Comparison of ENCODE assay signal across 1 cellular context in the genomic region with DNA sequence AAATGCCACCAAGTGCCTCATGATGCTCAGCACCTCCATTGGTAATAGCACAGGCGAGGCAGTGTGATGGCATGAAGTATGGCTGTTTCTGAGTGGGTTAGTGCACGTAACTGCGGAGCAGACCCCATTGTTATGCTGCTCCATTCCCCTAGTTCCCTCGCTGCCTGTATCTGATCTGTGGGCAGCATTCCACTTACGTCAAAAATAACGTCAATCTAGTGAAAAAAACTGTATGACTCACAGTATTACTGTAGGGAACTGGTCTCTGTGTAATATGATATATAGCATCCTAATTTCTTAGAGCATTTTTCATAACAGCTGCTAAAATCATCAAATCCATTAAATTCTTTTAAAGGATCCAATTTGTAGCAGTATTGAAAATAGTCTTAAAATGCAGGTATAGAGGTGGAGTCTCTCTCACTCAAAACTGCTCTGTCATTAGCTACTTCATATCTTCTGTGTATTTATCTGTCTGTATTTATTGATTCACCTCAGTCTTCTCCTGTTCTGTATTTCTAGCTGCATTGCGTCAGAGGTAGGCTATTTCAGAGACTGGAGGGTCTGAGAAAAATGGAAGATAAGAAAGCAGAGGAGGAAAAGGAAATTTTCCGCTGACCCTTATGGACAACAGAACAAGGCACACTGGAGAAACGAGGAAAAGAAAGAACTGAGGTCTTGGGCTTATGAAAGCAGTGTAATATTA.
TF ChIP-seq lines count a peak whose summit lies in the region.

No MANE protein-coding gene starts in this region.

TF ChIP-seq in GM12878, 131 proteins besides CTCF, POLR2A, EP300 and RAD21 (continued from another document):
- TF ChIP-seq, protein P1, sequence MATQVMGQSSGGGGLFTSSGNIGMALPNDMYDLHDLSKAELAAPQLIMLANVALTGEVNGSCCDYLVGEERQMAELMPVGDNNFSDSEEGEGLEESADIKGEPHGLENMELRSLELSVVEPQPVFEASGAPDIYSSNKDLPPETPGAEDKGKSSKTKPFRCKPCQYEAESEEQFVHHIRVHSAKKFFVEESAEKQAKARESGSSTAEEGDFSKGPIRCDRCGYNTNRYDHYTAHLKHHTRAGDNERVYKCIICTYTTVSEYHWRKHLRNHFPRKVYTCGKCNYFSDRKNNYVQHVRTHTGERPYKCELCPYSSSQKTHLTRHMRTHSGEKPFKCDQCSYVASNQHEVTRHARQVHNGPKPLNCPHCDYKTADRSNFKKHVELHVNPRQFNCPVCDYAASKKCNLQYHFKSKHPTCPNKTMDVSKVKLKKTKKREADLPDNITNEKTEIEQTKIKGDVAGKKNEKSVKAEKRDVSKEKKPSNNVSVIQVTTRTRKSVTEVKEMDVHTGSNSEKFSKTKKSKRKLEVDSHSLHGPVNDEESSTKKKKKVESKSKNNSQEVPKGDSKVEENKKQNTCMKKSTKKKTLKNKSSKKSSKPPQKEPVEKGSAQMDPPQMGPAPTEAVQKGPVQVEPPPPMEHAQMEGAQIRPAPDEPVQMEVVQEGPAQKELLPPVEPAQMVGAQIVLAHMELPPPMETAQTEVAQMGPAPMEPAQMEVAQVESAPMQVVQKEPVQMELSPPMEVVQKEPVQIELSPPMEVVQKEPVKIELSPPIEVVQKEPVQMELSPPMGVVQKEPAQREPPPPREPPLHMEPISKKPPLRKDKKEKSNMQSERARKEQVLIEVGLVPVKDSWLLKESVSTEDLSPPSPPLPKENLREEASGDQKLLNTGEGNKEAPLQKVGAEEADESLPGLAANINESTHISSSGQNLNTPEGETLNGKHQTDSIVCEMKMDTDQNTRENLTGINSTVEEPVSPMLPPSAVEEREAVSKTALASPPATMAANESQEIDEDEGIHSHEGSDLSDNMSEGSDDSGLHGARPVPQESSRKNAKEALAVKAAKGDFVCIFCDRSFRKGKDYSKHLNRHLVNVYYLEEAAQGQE (IDR thresholded peaks at IDR 0.05; ENCODE audit: low read depth, low read length) = no peak
- TF ChIP-seq STAT3 (IDR thresholded peaks at IDR 0.05; ENCODE audit: low read depth, low read length) (no peak), MYB (IDR thresholded peaks at IDR 0.05; ENCODE audit: borderline replicate concordance, low read depth, low read length) (no peak), SREBF2 (IDR thresholded peaks at IDR 0.05; ENCODE audit: low read length) (no peak), ETV6 (conservative IDR thresholded peaks at IDR 0.05 in 1 of 2, IDR thresholded peaks at IDR 0.05 in 1 of 2; ENCODE audit: borderline replicate concordance in 1 of 2, low read depth in 1 of 2) (no peak), RCOR1 (conservative IDR thresholded peaks at IDR 0.05; ENCODE audit: low read depth, low read length) (no peak), HDAC2 (IDR thresholded peaks at IDR 0.05) (no peak), STAT1 (conservative IDR thresholded peaks at IDR 0.05) (no peak), GATAD2B (conservative IDR thresholded peaks at IDR 0.05; ENCODE audit: low read depth) (no peak), SUZ12 (IDR thresholded peaks at IDR 0.05; ENCODE audit: unreplicated experiment) (no peak), RBBP5 (conservative IDR thresholded peaks at IDR 0.05) (no peak), SIX5 (IDR thresholded peaks at IDR 0.05; ENCODE audit: low read depth, low read length, severe bottlenecking) (no peak), JUND (IDR thresholded peaks at IDR 0.05; ENCODE audit: low read depth, low read length) (no peak), PML (IDR thresholded peaks at IDR 0.05; ENCODE audit: low read length) (no peak), NR2C1 (IDR thresholded peaks at IDR 0.05) (no peak), MXI1 (IDR thresholded peaks at IDR 0.05; ENCODE audit: low read depth, low read length) (no peak), POU2F2 (IDR thresholded peaks at IDR 0.05; ENCODE audit: borderline replicate concordance, low read depth, low read length) (no peak)
TF ChIP-seq in GM12878: peak in this region for 0.
